10 cellular contexts compared by ENCODE assay signal in genomic region chr11:57190548-57190947, GRCh38. TPM values are rescaled to one million over a fixed set of nuclear protein-coding genes. Genes with fewer than 3 reads are reported as not detected.
"Had no signal": no experiment of that assay in that cellular context is flagged by ENCODE, and none has a peak within 500 bp of the region (broad histone marks: within the 10 kb centered on the region; RNA-seq: fewer than 3 reads in every experiment).

No MANE protein-coding gene starts in this region.

- DNase-seq: H9, HCEC 1CT, HFFc6, KG1 had no signal

- H3K4me2 ChIP-seq: GM23338 had no signal

- ATAC-seq: GM23338 had no signal

- H3K4me3 ChIP-seq: GM23338 had no signal

- FAIRE-seq: H1, H54, HTR-8/SVneo had no signal

RNA-seq across cellular contexts. Expression of gene LRRC55, which starts 8.8 kb away (rescaled TPM):
- total RNA-seq: HFFc6, HT-29 had no signal
- polyA plus RNA-seq: IgD-negative memory B cell had no signal

RNA-seq across cellular contexts. Expression of gene APLNR, which starts 46.5 kb away (rescaled TPM):
- total RNA-seq: H1, HFFc6, HT-29 had no signal
- polyA plus RNA-seq: GM23338, IgD-negative memory B cell had no signal
